Comparison of ENCODE assay signal across 12 cellular contexts in genomic region chr7:151940048-151940845, GRCh38. TPM values are rescaled to one million over a fixed set of nuclear protein-coding genes. Genes with fewer than 3 reads are reported as not detected.
DNase-seq lines count a peak whose midpoint lies in the region; ATAC-seq and TF ChIP-seq lines count a peak whose summit lies in the region.
"Had no signal": no experiment of that assay in that cellular context is flagged by ENCODE, and none has a peak within 500 bp of the region (broad histone marks: within the 10 kb centered on the region; RNA-seq: fewer than 3 reads in every experiment).

No MANE protein-coding gene starts in this region.

- peak overlapping the region in 1 of 9 donors; percentile 2 for H3K27ac Mint-ChIP-seq in naive thymus-derived CD4-positive, alpha-beta T cell

- no peak overlapping the region for H3K4me3 Mint-ChIP-seq in naive thymus-derived CD4-positive, alpha-beta T cell
- H3K4me3 Mint-ChIP-seq: naive thymus-derived CD8-positive, alpha-beta T cell had no signal

- intact Hi-C loops in naive thymus-derived CD4-positive, alpha-beta T cell (cut with micrococcal nuclease): no loop called here

- H3K9me3 ChIP-seq in MG63: no peaks in the 10 kb centered on the region
- no peaks in the 10 kb centered on the region for H3K9me3 ChIP-seq in naive thymus-derived CD4-positive, alpha-beta T cell (ENCODE audit: control insufficient read depth in 2 of 3, low read length in 3 of 3)

- CTCF ChIA-PET in naive thymus-derived CD4-positive, alpha-beta T cell (lab: Charles Lee): no interaction called here

- peak; percentile 40 for ATAC-seq in naive thymus-derived CD4-positive, alpha-beta T cell
- ATAC-seq in HG03108 (IDR thresholded peaks at IDR 0.05; ENCODE audit: unreplicated experiment) (no peak), HG03025 (IDR thresholded peaks at IDR 0.05; ENCODE audit: low FRiP score, unreplicated experiment) (no peak), GM21447 (IDR thresholded peaks at IDR 0.05; ENCODE audit: unreplicated experiment) (no peak)
- ATAC-seq: naive thymus-derived CD8-positive, alpha-beta T cell had no signal

- TF ChIP-seq CTCF in brain microvascular endothelial cell (IDR thresholded peaks at IDR 0.05; ENCODE audit: low read depth, low read length, missing control alignments): no peak

- H3K27me3 ChIP-seq in MG63 (no peaks in the 10 kb centered on the region), brain microvascular endothelial cell (replicated peaks) (peaks cover 14% of the 10 kb centered on the region)
- no peaks in the 10 kb centered on the region for H3K27me3 ChIP-seq in naive thymus-derived CD4-positive, alpha-beta T cell (ENCODE audit: control insufficient read depth in 2 of 2, insufficient read depth in 2 of 2, low read length in 2 of 2)

- peaks cover 13 to 24% (median 17%) of the 10 kb centered on the region in 7 donors for H3K4me1 Mint-ChIP-seq in naive thymus-derived CD4-positive, alpha-beta T cell

- no peak overlapping the region for H3K4me3 ChIP-seq in MG63
- H3K4me3 ChIP-seq in brain microvascular endothelial cell (ENCODE audit: low read depth, low read length): no peak overlapping the region
- no peak overlapping the region for H3K4me3 ChIP-seq in naive thymus-derived CD4-positive, alpha-beta T cell (ENCODE audit: low read length)

- peaks cover 0 to 24% (median 0%) of the 10 kb centered on the region in 5 donors for H3K27me3 Mint-ChIP-seq in naive thymus-derived CD4-positive, alpha-beta T cell

- H3K27ac ChIP-seq in brain microvascular endothelial cell: no peak overlapping the region
- no peak overlapping the region for H3K27ac ChIP-seq in naive thymus-derived CD4-positive, alpha-beta T cell (ENCODE audit: low read depth, low read length)

- H3K36me3 ChIP-seq in MG63: no peaks in the 10 kb centered on the region
- no peaks in the 10 kb centered on the region for H3K36me3 ChIP-seq in brain microvascular endothelial cell (replicated peaks)
- no peaks in the 10 kb centered on the region for H3K36me3 ChIP-seq in naive thymus-derived CD4-positive, alpha-beta T cell (ENCODE audit: control insufficient read depth in 2 of 3, insufficient read depth in 3 of 3, low read length in 3 of 3)

- POLR2A ChIA-PET in naive thymus-derived CD4-positive, alpha-beta T cell (lab: Charles Lee): no interaction called here

- peaks cover 0 to 8% (median 0%) of the 10 kb centered on the region in 11 donors for H3K9me3 Mint-ChIP-seq in naive thymus-derived CD4-positive, alpha-beta T cell

- in situ Hi-C loops in brain microvascular endothelial cell (cut with HindIII; ENCODE audit: low pct_ligation_motif_present, low sequenced_read_pairs): no loop called here

- peaks cover 8% of the 10 kb centered on the region in 2 donors for H3K4me1 ChIP-seq in naive thymus-derived CD4-positive, alpha-beta T cell (ENCODE audit: control insufficient read depth in 2 of 2, insufficient read depth in 2 of 2, low read length in 2 of 2)

- DNase-seq in CD1c-positive myeloid dendritic cell (ENCODE audit: extremely low spot score) (peak; percentile 38), MG63 (peak; percentile 46), brain microvascular endothelial cell (peak; percentile 68), NCI-H748 treated with DMSO at 0.1 percent for 48 hours (lab: John Stamatoyannopoulos, UW) (no peak)
- no peak for DNase-seq in naive thymus-derived CD4-positive, alpha-beta T cell
- DNase-seq: naive thymus-derived CD8-positive, alpha-beta T cell; stimulated activated CD4-positive, alpha-beta T cell treated with anti-CD3 and anti-CD28 coated beads, Interleukin-2, amount 100 ng/mL, for 24 hours had no signal

- H3K36me3 Mint-ChIP-seq in naive thymus-derived CD4-positive, alpha-beta T cell: peaks cover 0 to 4% (median 3%) of the 10 kb centered on the region in 5 donors

RNA-seq across cellular contexts. Expression of gene GALNTL5, which starts 16.0 kb away (rescaled TPM):
- total RNA-seq in MG63 (2014; rRNA removed; shearing (Covaris generic); ENCODE audit: low replicate concordance): not detected in 2 replicates
- not detected for total RNA-seq in naive thymus-derived CD4-positive, alpha-beta T cell
- polyA plus RNA-seq in naive thymus-derived CD4-positive, alpha-beta T cell: not detected
- total RNA-seq: dermis microvascular lymphatic vessel endothelial cell; naive thymus-derived CD8-positive, alpha-beta T cell; subcutaneous adipose tissue had no signal
- polyA plus RNA-seq: naive thymus-derived CD8-positive, alpha-beta T cell had no signal

Comparison
In these comparisons a context has a peak if more than half of its experiments do, and no peak if none do; other contexts are left out.
1. DNase-seq: peak in CD1c-positive myeloid dendritic cell (single experiment), MG63 (single experiment) and brain microvascular endothelial cell (single experiment); none in naive thymus-derived CD4-positive, alpha-beta T cell (0 of 9) and NCI-H748 treated with DMSO at 0.1 percent for 48 hours (single experiment).